ENCODE assay signal across 8 cellular contexts in genomic region chr2:200812122-200813022, GRCh38. TPM values are rescaled to one million over a fixed set of nuclear protein-coding genes. Genes with fewer than 3 reads are reported as not detected.
DNase-seq lines count a peak whose midpoint lies in the region; ATAC-seq, FAIRE-seq and TF ChIP-seq lines count a peak whose summit lies in the region.

No MANE protein-coding gene starts in this region.

- H3K27ac Mint-ChIP-seq in activated naive CD8-positive, alpha-beta T cell treated with anti-CD3 and anti-CD28 coated beads, Interleukin-2, amount 50 U/mL, for 24 hours, result peak overlapping the region; percentile 95

- peaks cover 47% of the 10 kb centered on the region for H3K36me3 Mint-ChIP-seq in activated naive CD8-positive, alpha-beta T cell treated with anti-CD3 and anti-CD28 coated beads, Interleukin-2, amount 50 U/mL, for 24 hours (ENCODE audit: low read depth)

- no peak for TF ChIP-seq POLR2A in heart left ventricle (IDR thresholded peaks at IDR 0.05)

- WGBS in heart left ventricle, 4 donors, result 1 to 2% (median 1%) methylated on average over 39 to 70 of the region's 70 CpGs

- no peaks in the 10 kb centered on the region for H3K9me3 ChIP-seq in heart left ventricle
- no peaks in the 10 kb centered on the region for H3K9me3 ChIP-seq in upper lobe of right lung

- H3K9me3 Mint-ChIP-seq in activated naive CD8-positive, alpha-beta T cell treated with anti-CD3 and anti-CD28 coated beads, Interleukin-2, amount 50 U/mL, for 24 hours, result no peaks in the 10 kb centered on the region

- H3K4me1 ChIP-seq in heart left ventricle (peaks cover 6 to 48% (median 33%) of the 10 kb centered on the region in 12 donors), upper lobe of right lung (peaks cover 32% of the 10 kb centered on the region)

- peaks cover 0 to 44% (median 42%) of the 10 kb centered on the region in 9 donors for H3K36me3 ChIP-seq in heart left ventricle
- peaks cover 44% of the 10 kb centered on the region for H3K36me3 ChIP-seq in upper lobe of right lung

- peaks cover 59% of the 10 kb centered on the region for H3K4me1 Mint-ChIP-seq in activated naive CD8-positive, alpha-beta T cell treated with anti-CD3 and anti-CD28 coated beads, Interleukin-2, amount 50 U/mL, for 24 hours

- no peaks in the 10 kb centered on the region for H3K27me3 ChIP-seq in heart left ventricle
- no peaks in the 10 kb centered on the region for H3K27me3 ChIP-seq in upper lobe of right lung

- DNase-seq in D721Med (ENCODE audit: insufficient read length, low spot score) (no peak), HS-27A (ENCODE audit: low read depth) (peak; percentile 60), heart left ventricle (peak; percentile 79 to 88 (median 80)), posterior vena cava (ENCODE audit: low spot score) (peak; percentile 94), upper lobe of right lung (peak; percentile 91)
- DNase-seq in activated naive CD8-positive, alpha-beta T cell treated with anti-CD3 and anti-CD28 coated beads, Interleukin-2, amount 50 U/mL, for 24 hours, result peak; percentile 71

- H3K27ac ChIP-seq in heart left ventricle (peak overlapping the region; percentile 93 to 99 (median 98)), upper lobe of right lung (peak overlapping the region; percentile 99)

- ATAC-seq in GM21360 (IDR thresholded peaks at IDR 0.05; ENCODE audit: unreplicated experiment) (peak; percentile 32), SK-N-SH treated with all-trans-retinoic acid at 6 μM for 48 hours (peak; percentile 68), heart left ventricle (peak; percentile 37 to 71 (median 60)), upper lobe of right lung (peak; percentile 79)
- peak; percentile 21 for ATAC-seq in activated naive CD8-positive, alpha-beta T cell treated with anti-CD3 and anti-CD28 coated beads, Interleukin-2, amount 50 U/mL, for 24 hours

- H3K4me3 Mint-ChIP-seq in activated naive CD8-positive, alpha-beta T cell treated with anti-CD3 and anti-CD28 coated beads, Interleukin-2, amount 50 U/mL, for 24 hours, result peak overlapping the region; percentile 98

- FAIRE-seq in D721Med (lab: Jason Lieb, UNC), result no peak

- H3K27me3 Mint-ChIP-seq in activated naive CD8-positive, alpha-beta T cell treated with anti-CD3 and anti-CD28 coated beads, Interleukin-2, amount 50 U/mL, for 24 hours, result no peaks in the 10 kb centered on the region

- intact Hi-C loops in heart left ventricle (cut with DNase I), result loop anchor here in 9 of 10 donors (1.0 to 5.0 kb wide), 9 partner anchors 50 to 900 kb away; partner anchors contain the start of genes CLK1 (in 5 of the 9), C2orf69 (in 1 of the 9), NIF3L1 (in 1 of the 9) and PPIL3 (in 1 of the 9)
- intact Hi-C loops in posterior vena cava (cut with DNase I), result loop anchor here in 1 of 2 donors (5.0 to 10.0 kb wide), 3 partner anchors 50 to 100 kb away; partner anchors contain the start of gene CLK1
- intact Hi-C loops in upper lobe of right lung (cut with DNase I), result no loop called here

- TF ChIP-seq CTCF in D721Med (IDR thresholded peaks at IDR 0.05; ENCODE audit: insufficient read depth, missing control alignments) (peak; percentile 48), heart left ventricle (IDR thresholded peaks at IDR 0.05) (peak; percentile 36 to 78 (median 64)), upper lobe of right lung (IDR thresholded peaks at IDR 0.05) (peak; percentile 55)

- H3K4me3 ChIP-seq in heart left ventricle (peak overlapping the region; percentile 60 to 99 (median 96)), upper lobe of right lung (peak overlapping the region; percentile 96)

TF ChIP-seq in SK-N-SH treated with all-trans-retinoic acid at 6 μM for 48 hours, 23 proteins besides CTCF, POLR2A, EP300 and RAD21:
- TF ChIP-seq ZNF70 (CRISPR knock-in tag; IDR thresholded peaks at IDR 0.05) (0 out of 2 replicates have a peak, but pooled peaks have one; percentile 22), ISL1 (CRISPR knock-in tag; IDR thresholded peaks at IDR 0.05) (no peak)

RNA-seq across cellular contexts. Expression of gene BZW1, which starts 0.7 kb away (rescaled TPM):
- total RNA-seq in heart left ventricle (100 to 1,000 TPM in 2 of 9 donors, 10 to 100 TPM in 7; 60.0 to 147 (median 87.3) TPM), posterior vena cava (100 to 1,000 TPM; 211 to 220 TPM), upper lobe of right lung (158 TPM)
- polyA plus RNA-seq in heart left ventricle, result 100 to 1,000 TPM in 1 of 2 donors, 10 to 100 TPM in 1; 10.7 to 111 TPM

RNA-seq across cellular contexts. Expression of gene CLK1, which starts 52.1 kb away (rescaled TPM):
- 10 to 100 TPM; 28.6 to 59.5 (median 39.0) TPM for total RNA-seq in heart left ventricle
- 100 to 1,000 TPM in 1 of 2 donors, 10 to 100 TPM in 1; 25.4 to 235 TPM for polyA plus RNA-seq in heart left ventricle
- 100 to 1,000 TPM in 1 of 2 donors, 10 to 100 TPM in 1; 91.2 to 127 TPM for total RNA-seq in posterior vena cava
- 108 TPM for total RNA-seq in upper lobe of right lung

Comparison
In these comparisons a context has a peak if more than half of its experiments do, and no peak if none do; other contexts are left out.
1. ATAC-seq: peak in every context shown above with its lines; median percentile 79 in upper lobe of right lung; 68 in SK-N-SH treated with all-trans-retinoic acid at 6 μM for 48 hours; 60 in heart left ventricle; 32 in GM21360; 21 in activated naive CD8-positive, alpha-beta T cell treated with anti-CD3 and anti-CD28 coated beads, Interleukin-2, amount 50 U/mL, for 24 hours.